ENCODE assay signal across 17 cellular contexts in the genomic region with DNA sequence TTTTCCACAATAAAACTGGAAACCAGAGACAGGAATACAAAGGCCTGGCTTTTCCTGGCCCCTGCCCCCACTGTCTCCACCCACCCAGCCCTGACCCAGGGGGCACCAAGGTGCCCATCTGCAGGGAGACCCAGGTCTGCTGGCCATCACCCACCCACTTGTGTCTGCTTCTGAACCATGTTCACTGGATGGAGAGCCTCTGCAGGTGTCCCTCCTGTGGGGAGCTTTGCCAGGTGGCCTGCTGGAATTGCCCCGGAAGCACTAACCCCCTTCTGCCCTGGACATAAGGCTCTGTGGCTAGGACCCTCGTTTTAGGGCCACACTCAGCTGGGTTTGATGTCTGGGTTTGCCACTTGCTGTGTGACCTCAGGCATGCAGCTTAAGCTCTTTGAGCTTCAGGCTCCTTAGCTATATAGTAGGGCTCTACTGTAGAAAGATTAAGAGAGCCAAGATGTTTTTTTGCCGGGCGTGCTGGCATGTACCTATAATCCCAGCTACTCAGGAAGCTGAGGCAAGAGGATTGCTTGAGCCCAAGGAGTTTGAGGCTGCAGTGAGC. TPM values are rescaled to one million over a fixed set of nuclear protein-coding genes. Genes with fewer than 3 reads are reported as not detected.
A peak's percentile ranks its signal among the peaks of the same experiment; 100 is the strongest.
DNase-seq lines count a peak whose midpoint lies in the region; ATAC-seq and TF ChIP-seq lines count a peak whose summit lies in the region.
"Had no signal": no experiment of that assay in that cellular context is flagged by ENCODE, and none has a peak within 500 bp of the region (broad histone marks: within the 10 kb centered on the region; RNA-seq: fewer than 3 reads in every experiment).

No MANE protein-coding gene starts in this region.

- H3K9me2 ChIP-seq in SK-N-SH: no peaks in the 10 kb centered on the region

- peaks cover 73% of the 10 kb centered on the region for H3K79me2 ChIP-seq in SK-N-SH (ENCODE audit: insufficient read depth)
- peaks cover 50% of the 10 kb centered on the region for H3K79me2 ChIP-seq in smooth muscle cell (ENCODE audit: low read depth)

- TF ChIP-seq CTCF in SK-N-SH (IDR thresholded peaks at IDR 0.05) (no peak), RWPE1 (conservative IDR thresholded peaks at IDR 0.05; ENCODE audit: low read depth) (no peak), mesothelial cell of epicardium (IDR thresholded peaks at IDR 0.05; ENCODE audit: unreplicated experiment) (no peak), smooth muscle cell (IDR thresholded peaks at IDR 0.05; ENCODE audit: borderline replicate concordance, insufficient read depth, poor library complexity, severe bottlenecking) (no peak)

- peaks cover 6% of the 10 kb centered on the region for H3K36me3 Mint-ChIP-seq in mesothelial cell of epicardium
- H3K36me3 Mint-ChIP-seq in activated CD4-positive, alpha-beta T cell treated with anti-CD3 and anti-CD28 coated beads, Interleukin-2, amount 10 ng/mL, durations not matched to agents 7 days and 5 days (ENCODE audit: low read depth): no peaks in the 10 kb centered on the region

- H3K36me3 ChIP-seq in SK-N-SH (replicated peaks in 1 of 2; ENCODE audit: control insufficient read depth in 1 of 2, insufficient read depth in 2 of 2, low read length in 1 of 2) (peaks cover 0 to 22% of the 10 kb centered on the region in 2 experiments), smooth muscle cell (ENCODE audit: low read depth) (no peaks in the 10 kb centered on the region)

- H3K4me2 ChIP-seq in SK-N-SH: no peak overlapping the region
- peak overlapping the region; percentile 31 for H3K4me2 ChIP-seq in smooth muscle cell

- peaks cover 16% of the 10 kb centered on the region for H3K27me3 Mint-ChIP-seq in mesothelial cell of epicardium (ENCODE audit: low read depth)
- peaks cover 74% of the 10 kb centered on the region for H3K27me3 Mint-ChIP-seq in activated CD4-positive, alpha-beta T cell treated with anti-CD3 and anti-CD28 coated beads, Interleukin-2, amount 10 ng/mL, durations not matched to agents 7 days and 5 days

- H3K27ac ChIP-seq in SK-N-SH (ENCODE audit: low read depth in 2 of 2, low read length in 1 of 2): no peak overlapping the region
- 0 out of 2 replicates have a peak overlapping the region, but pooled peaks have one; percentile 15 for H3K27ac ChIP-seq in RWPE1
- no peak overlapping the region for H3K27ac ChIP-seq in smooth muscle cell (ENCODE audit: low read depth)
- H3K27ac ChIP-seq: SJCRH30 had no signal

- ATAC-seq in SK-N-SH treated with all-trans-retinoic acid at 6 μM for 48 hours (no peak), GM19455 (IDR thresholded peaks at IDR 0.05; ENCODE audit: unreplicated experiment) (no peak)
- ATAC-seq: HepG2, Panc1 had no signal

- DNase-seq in SK-N-SH (peak; percentile 11), RWPE1 (ENCODE audit: low spot score) (no peak), mesothelial cell of epicardium (ENCODE audit: low spot score in 2 of 2, unreplicated experiment in 2 of 2) (no peak), smooth muscle cell (lab: John Stamatoyannopoulos, UW; ENCODE audit: unreplicated experiment) (no peak), NCI-H1048 (lab: John Stamatoyannopoulos, UW) (no peak)
- DNase-seq in activated CD4-positive, alpha-beta T cell treated with anti-CD3 and anti-CD28 coated beads, Interleukin-2, amount 10 ng/mL, durations not matched to agents 7 days and 5 days: no peak
- DNase-seq: C1 segment of cervical spinal cord, COR-L47, DMS53, MG63, NCI-H1105, NCI-H1694 treated with DMSO at 0.1 percent for 48 hours, SJCRH30 had no signal

- H3F3A ChIP-seq in SK-N-SH (replicated peaks; ENCODE audit: insufficient read depth): no peaks in the 10 kb centered on the region
- H3F3A ChIP-seq in smooth muscle cell (ENCODE audit: low read depth): peaks cover 4% of the 10 kb centered on the region

- 69% methylated on average over 3 of the region's 4 CpGs for WGBS in SK-N-SH (ENCODE audit: low lambda C conversion rate)
- WGBS in smooth muscle cell (ENCODE audit: low lambda C conversion rate): 63% methylated on average over 4 of the region's 4 CpGs

- CTCF ChIA-PET in SK-N-SH (lab: Yijun Ruan, JAX) (interaction anchor here (1.6 to 6.4 kb wide), 2 partner anchors 11 to 15 kb away, joined by 8 to 38 read pairs; no protein-coding TSS in a partner anchor), RWPE1 (lab: Yijun Ruan, JAX) (interaction anchor here (0.6 to 1.1 kb wide), 4 partner anchors 10 to 16 kb away, joined by 3 to 4 read pairs (median 3); no protein-coding TSS in a partner anchor)
- CTCF ChIA-PET in activated CD4-positive, alpha-beta T cell treated with anti-CD3 and anti-CD28 coated beads, Interleukin-2, amount 10 ng/mL, durations not matched to agents 7 days and 5 days (lab: Charles Lee): interaction anchor here (2.3 kb wide), 1 partner anchor 15 kb away, joined by 7 read pairs; no protein-coding TSS in a partner anchor

- H4K20me1 ChIP-seq in SK-N-SH (ENCODE audit: insufficient read depth) (peaks cover 71% of the 10 kb centered on the region), smooth muscle cell (ENCODE audit: low read depth) (peaks cover 78% of the 10 kb centered on the region)

- H3K27ac Mint-ChIP-seq in mesothelial cell of epicardium: peak overlapping the region; percentile 77
- H3K27ac Mint-ChIP-seq in activated CD4-positive, alpha-beta T cell treated with anti-CD3 and anti-CD28 coated beads, Interleukin-2, amount 10 ng/mL, durations not matched to agents 7 days and 5 days: no peak overlapping the region

- TF ChIP-seq RAD21 in SK-N-SH (IDR thresholded peaks at IDR 0.05; ENCODE audit: low read length): no peak

- H3K9me3 Mint-ChIP-seq in mesothelial cell of epicardium: no peaks in the 10 kb centered on the region
- H3K9me3 Mint-ChIP-seq in activated CD4-positive, alpha-beta T cell treated with anti-CD3 and anti-CD28 coated beads, Interleukin-2, amount 10 ng/mL, durations not matched to agents 7 days and 5 days: no peaks in the 10 kb centered on the region

- TF ChIP-seq EP300 in SK-N-SH (IDR thresholded peaks at IDR 0.05; ENCODE audit: borderline replicate concordance in 1 of 2, low read depth in 1 of 2, low read length in 1 of 2): no peak

- H2AFZ ChIP-seq in SK-N-SH (ENCODE audit: low read depth) (no peak overlapping the region), smooth muscle cell (ENCODE audit: low read depth) (no peak overlapping the region)

- POLR2A ChIA-PET in SK-N-SH (lab: Yijun Ruan, JAX): interaction anchor here (2.4 kb wide), 1 partner anchor 11 kb away, joined by 9 read pairs; no protein-coding TSS in a partner anchor
- POLR2A ChIA-PET in RWPE1 (lab: Yijun Ruan, JAX; ENCODE audit: low non-redundant PET): no interaction called here
- POLR2A ChIA-PET in activated CD4-positive, alpha-beta T cell treated with anti-CD3 and anti-CD28 coated beads, Interleukin-2, amount 10 ng/mL, durations not matched to agents 7 days and 5 days (lab: Charles Lee): no interaction called here

- H3K4me3 ChIP-seq in SK-N-SH (ENCODE audit: low read depth in 2 of 2, low read length in 1 of 2) (no peak overlapping the region), smooth muscle cell (no peak overlapping the region)
- H3K4me3 ChIP-seq: MG63, SJCRH30 had no signal

- H3K9me3 ChIP-seq in SK-N-SH (no peaks in the 10 kb centered on the region), smooth muscle cell (replicated peaks; ENCODE audit: low read depth) (no peaks in the 10 kb centered on the region)
- H3K9me3 ChIP-seq: MG63, SJCRH30 had no signal

- H3K27me3 ChIP-seq in SK-N-SH (ENCODE audit: insufficient read depth): no peaks in the 10 kb centered on the region
- no peaks in the 10 kb centered on the region for H3K27me3 ChIP-seq in smooth muscle cell (ENCODE audit: low read depth)
- H3K27me3 ChIP-seq: MG63, SJCRH30 had no signal

- H3K4me1 Mint-ChIP-seq in mesothelial cell of epicardium: peaks cover 33% of the 10 kb centered on the region
- H3K4me1 Mint-ChIP-seq in activated CD4-positive, alpha-beta T cell treated with anti-CD3 and anti-CD28 coated beads, Interleukin-2, amount 10 ng/mL, durations not matched to agents 7 days and 5 days: peaks cover 23% of the 10 kb centered on the region

- peak overlapping the region; percentile 7 for H3K4me3 Mint-ChIP-seq in mesothelial cell of epicardium
- no peak overlapping the region for H3K4me3 Mint-ChIP-seq in activated CD4-positive, alpha-beta T cell treated with anti-CD3 and anti-CD28 coated beads, Interleukin-2, amount 10 ng/mL, durations not matched to agents 7 days and 5 days

- H3K9ac ChIP-seq in SK-N-SH: no peak overlapping the region
- no peak overlapping the region for H3K9ac ChIP-seq in smooth muscle cell (ENCODE audit: low read depth)

- peaks cover 14 to 25% of the 10 kb centered on the region in 2 experiments; a peak in 3 of 4 replicates for H3K4me1 ChIP-seq in SK-N-SH (ENCODE audit: control insufficient read depth in 1 of 2, insufficient read depth in 2 of 2, low read depth in 1 of 2, low read length in 1 of 2)
- peaks cover 12% of the 10 kb centered on the region for H3K4me1 ChIP-seq in smooth muscle cell (ENCODE audit: low read depth)
- H3K4me1 ChIP-seq: SJCRH30 had no signal

TF ChIP-seq in SK-N-SH, 30 proteins besides CTCF, POLR2A, EP300 and RAD21 (continues in another document):
- TF ChIP-seq SIN3A (IDR thresholded peaks at IDR 0.05; ENCODE audit: borderline replicate concordance, low read depth, low read length): no peak
- no peak for TF ChIP-seq POLR2AphosphoS5 (IDR thresholded peaks at IDR 0.05; ENCODE audit: low read depth, low read length)

RNA-seq across cellular contexts. Expression of a gene that starts 3.9 kb away (rescaled TPM):
- 32.1 and 49.0 TPM in 2 replicates for polyA plus RNA-seq in SK-N-SH (2012; rRNA removed)
- 21.0 and 41.3 TPM in 2 replicates for polyA plus RNA-seq in SK-N-SH (2012; cell fraction: cytosol; rRNA removed)
- 91.3 and 138 TPM in 2 replicates for polyA plus RNA-seq in SK-N-SH (2012; cell fraction: nucleus; rRNA removed)
- total RNA-seq in mesothelial cell of epicardium: 45.7 to 47.2 TPM (median 46.8 TPM) in 3 replicates
- total RNA-seq in smooth muscle cell: 30.9 and 32.8 TPM in 2 replicates
- polyA plus RNA-seq in smooth muscle cell: 70.9 and 89.8 TPM in 2 replicates
- 1 to 10 TPM; 1.1 to 1.2 TPM for total RNA-seq in activated CD4-positive, alpha-beta T cell treated with anti-CD3 and anti-CD28 coated beads, Interleukin-2, amount 10 ng/mL, durations not matched to agents 7 days and 5 days

RNA-seq across cellular contexts. Expression of a gene that starts 39.8 kb away (rescaled TPM):
- polyA plus RNA-seq in SK-N-SH (2012; rRNA removed): 8.0 and 9.9 TPM in 2 replicates
- polyA plus RNA-seq in SK-N-SH (2012; cell fraction: cytosol; rRNA removed): 4.5 and 7.5 TPM in 2 replicates
- polyA plus RNA-seq in SK-N-SH (2012; cell fraction: nucleus; rRNA removed): 16.9 and 18.8 TPM in 2 replicates
- total RNA-seq in mesothelial cell of epicardium: 36.8 to 38.3 TPM (median 38.1 TPM) in 3 replicates
- total RNA-seq in smooth muscle cell: 11.8 and 12.5 TPM in 2 replicates
- polyA plus RNA-seq in smooth muscle cell: 12.1 and 14.3 TPM in 2 replicates
- total RNA-seq in activated CD4-positive, alpha-beta T cell treated with anti-CD3 and anti-CD28 coated beads, Interleukin-2, amount 10 ng/mL, durations not matched to agents 7 days and 5 days: 10 to 100 TPM in 1 of 2 experiments, 1 to 10 TPM in 1; 8.6 to 11.1 TPM

Comparison
In these comparisons a context has a peak if more than half of its experiments do, and no peak if none do; other contexts are left out.
1. RNA of a gene that starts 3.9 kb away (total RNA-seq): 45.7 to 47.2 TPM in mesothelial cell of epicardium and 30.9 to 32.8 TPM in smooth muscle cell; 1.1 to 1.2 TPM in activated CD4-positive, alpha-beta T cell treated with anti-CD3 and anti-CD28 coated beads, Interleukin-2, amount 10 ng/mL, durations not matched to agents 7 days and 5 days; every median in the first group is over 10 times any median in the second.